In the genomic region with DNA sequence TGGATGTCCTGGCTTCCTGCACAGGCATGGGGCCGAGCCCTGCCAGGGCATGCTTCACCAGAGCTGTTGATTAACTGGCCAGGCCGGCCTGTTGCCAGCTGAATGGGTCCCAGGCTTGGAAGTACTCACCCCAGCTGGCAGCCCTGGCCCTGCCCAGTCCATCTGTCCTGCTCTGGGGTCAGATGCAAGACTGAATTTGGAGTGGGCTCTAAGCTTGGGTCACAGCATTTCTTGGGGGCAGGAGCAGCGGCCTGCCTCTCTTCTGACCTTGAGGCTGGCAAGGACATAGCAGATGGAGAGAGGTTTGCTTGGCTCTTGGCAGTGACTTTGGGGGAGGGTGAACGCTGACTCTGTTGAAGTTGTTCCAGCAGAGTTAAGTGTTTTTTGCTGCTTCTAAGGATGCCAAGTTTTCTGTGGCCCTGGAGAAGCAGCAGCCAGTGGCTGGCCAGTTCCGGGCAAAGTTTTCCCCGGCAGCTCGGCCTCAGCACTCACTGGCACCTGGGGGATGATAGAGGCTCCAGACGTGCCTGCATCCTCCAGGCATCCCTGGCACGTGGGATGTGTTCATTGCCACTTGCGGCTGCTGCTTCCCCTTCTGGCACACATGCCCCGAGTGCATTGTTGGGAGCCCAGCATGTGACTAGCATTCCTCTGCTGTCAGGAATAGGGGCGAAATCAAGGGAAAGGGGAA, we compare ENCODE assay signal across 12 cellular contexts. TPM values are rescaled to one million over a fixed set of nuclear protein-coding genes. Genes with fewer than 3 reads are reported as not detected.
A peak's percentile ranks its signal among the peaks of the same experiment; 100 is the strongest.
DNase-seq lines count a peak whose midpoint lies in the region; ATAC-seq, FAIRE-seq and TF ChIP-seq lines count a peak whose summit lies in the region.
"Had no signal": no experiment of that assay in that cellular context is flagged by ENCODE, and none has a peak within 500 bp of the region (broad histone marks: within the 10 kb centered on the region; RNA-seq: fewer than 3 reads in every experiment).

No MANE protein-coding gene starts in this region.

- in situ Hi-C loops in transverse colon (cut with MboI; ENCODE audit: low pct_ligation_motif_present in 1 of 4, low pct_unique_long_range_greater_than_20kb in 1 of 4, low sequenced_read_pairs in 3 of 4): no loop called here

- no peak for DNase-seq in RCC 7860 (ENCODE audit: low spot score)
- peak; percentile 71 for DNase-seq in fibroblast of the aortic adventitia (ENCODE audit: low read depth)
- DNase-seq in transverse colon: no peak
- DNase-seq in epidermal melanocyte (ENCODE audit: insufficient read length, low spot score): no peak
- no peak for DNase-seq in progenitor cell of endocrine pancreas (ENCODE audit: low spot score, unreplicated experiment)
- DNase-seq: activated CD8-positive, alpha-beta memory T cell treated with anti-CD3 and anti-CD28 coated beads, Interleukin-2, amount 50 U/mL, for 48 hours; GOT3; natural killer cell; uterus had no signal

- no peaks in the 10 kb centered on the region for H3K27me3 Mint-ChIP-seq in progenitor cell of endocrine pancreas

- peak overlapping the region; percentile 3 for H3K9ac ChIP-seq in muscle layer of colon (ENCODE audit: low read length)

- H3K4me3 Mint-ChIP-seq in progenitor cell of endocrine pancreas (ENCODE audit: low read depth): no peak overlapping the region
- H3K4me3 Mint-ChIP-seq: natural killer cell had no signal

- FAIRE-seq in RCC 7860 (lab: Jason Lieb, UNC): peak; percentile 33
- FAIRE-seq: bronchial epithelial cell had no signal

- intact Hi-C loops in transverse colon (cut with DNase I; ENCODE audit: low total_unique reads): no loop called here

- peaks cover 22% of the 10 kb centered on the region for H3K4me1 Mint-ChIP-seq in progenitor cell of endocrine pancreas (ENCODE audit: low read depth)

- no peak overlapping the region for H3K27ac Mint-ChIP-seq in progenitor cell of endocrine pancreas
- H3K27ac Mint-ChIP-seq: natural killer cell had no signal

- H3K9me3 ChIP-seq in muscle layer of colon (ENCODE audit: low read length) (no peaks in the 10 kb centered on the region), transverse colon (no peaks in the 10 kb centered on the region)
- H3K9me3 ChIP-seq: uterus had no signal

- peaks cover 7% of the 10 kb centered on the region for H3K36me3 ChIP-seq in muscle layer of colon (ENCODE audit: insufficient read depth, low read length)
- H3K36me3 ChIP-seq in transverse colon: no peaks in the 10 kb centered on the region
- H3K36me3 ChIP-seq: uterus had no signal

- 62% methylated on average over 12 of the region's 12 CpGs; no CpG with 5 or more reads in 1 of the 2 donors for WGBS in transverse colon (ENCODE audit: low coverage in 1 of 2), 2 donors

- H3K36me3 Mint-ChIP-seq in progenitor cell of endocrine pancreas (ENCODE audit: insufficient read depth): peaks cover 10% of the 10 kb centered on the region
- H3K36me3 Mint-ChIP-seq: natural killer cell had no signal

- no peak for TF ChIP-seq EP300 in transverse colon (IDR thresholded peaks at IDR 0.05; ENCODE audit: low read depth)

- H3K4me1 ChIP-seq in muscle layer of colon (ENCODE audit: insufficient read depth, low read length) (peaks cover 51% of the 10 kb centered on the region), transverse colon (peaks cover 5 to 33% (median 13%) of the 10 kb centered on the region in 4 donors)

- ATAC-seq in GM21390 (IDR thresholded peaks at IDR 0.05; ENCODE audit: unreplicated experiment): no peak
- ATAC-seq: natural killer cell had no signal

- no peak for TF ChIP-seq POLR2A in transverse colon (IDR thresholded peaks at IDR 0.05)

- TF ChIP-seq CTCF in fibroblast of the aortic adventitia (IDR thresholded peaks at IDR 0.05; ENCODE audit: insufficient read depth, low read length): no peak
- no peak for TF ChIP-seq CTCF in transverse colon (IDR thresholded peaks at IDR 0.05)
- TF ChIP-seq CTCF in progenitor cell of endocrine pancreas (IDR thresholded peaks at IDR 0.05; ENCODE audit: unreplicated experiment): no peak

- H3K27me3 ChIP-seq in muscle layer of colon (ENCODE audit: control insufficient read depth in 1 of 2, insufficient read depth in 2 of 2, low read length in 2 of 2) (no peaks in the 10 kb centered on the region), transverse colon (no peaks in the 10 kb centered on the region)
- H3K27me3 ChIP-seq: uterus had no signal

- H3K9me3 Mint-ChIP-seq in progenitor cell of endocrine pancreas (ENCODE audit: low read depth): no peaks in the 10 kb centered on the region
- H3K9me3 Mint-ChIP-seq: natural killer cell had no signal

- H3K27ac ChIP-seq in muscle layer of colon (ENCODE audit: low read depth, low read length): peak overlapping the region; percentile 86
- H3K27ac ChIP-seq in transverse colon: peak overlapping the region; percentile 55 to 75 (median 69)
- H3K27ac ChIP-seq: uterus had no signal

- H3K4me3 ChIP-seq in fibroblast of the aortic adventitia (ENCODE audit: low read depth, low read length): no peak overlapping the region
- H3K4me3 ChIP-seq in muscle layer of colon (ENCODE audit: low read depth in 1 of 2, low read length in 2 of 2): no peak overlapping the region
- H3K4me3 ChIP-seq in transverse colon: no peak overlapping the region
- H3K4me3 ChIP-seq: uterus had no signal

RNA-seq across cellular contexts. Expression of a gene that starts 22.9 kb away (rescaled TPM):
- total RNA-seq in fibroblast of the aortic adventitia (ENCODE audit: low replicate concordance) (43.9 and 59.1 TPM in 2 replicates), transverse colon (100 to 1,000 TPM in 2 of 4 donors, 10 to 100 TPM in 2; 17.3 to 185 (median 65.1) TPM), progenitor cell of endocrine pancreas (20.4 and 22.2 TPM in 2 replicates)
